ENCODE assay signal across 6 cellular contexts in the genomic region with DNA sequence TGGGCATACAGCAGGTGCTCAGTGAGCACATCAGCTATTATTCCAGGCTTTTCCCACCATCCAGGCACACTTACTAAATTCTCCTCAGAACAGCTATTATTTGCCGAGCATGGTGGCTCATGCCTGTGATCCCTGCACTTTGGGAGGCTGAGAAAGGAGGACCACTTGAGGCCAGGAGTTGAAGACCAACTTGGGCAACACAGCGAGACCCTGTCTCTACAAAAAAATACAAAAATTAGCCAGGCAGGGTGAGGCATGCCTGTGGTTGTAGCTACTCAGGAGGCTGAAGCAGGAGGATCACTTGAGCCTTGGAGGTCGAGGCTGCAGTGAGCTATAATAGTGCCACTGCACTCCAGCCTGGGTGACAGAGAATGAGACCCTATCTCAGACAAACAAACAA.
"Had no signal": no experiment of that assay in that cellular context is flagged by ENCODE, and none has a peak within 500 bp of the region (broad histone marks: within the 10 kb centered on the region; RNA-seq: fewer than 3 reads in every experiment).

No MANE protein-coding gene starts in this region.

- H3K27me3 Mint-ChIP-seq: IgD-negative memory B cell had no signal

- H3K9me3 Mint-ChIP-seq: IgD-negative memory B cell had no signal

- FAIRE-seq: HTR-8/SVneo had no signal

- H3K4me3 Mint-ChIP-seq: IgD-negative memory B cell had no signal

- H3K27ac ChIP-seq: HL-60 had no signal

- H3K27ac Mint-ChIP-seq: IgD-negative memory B cell had no signal

- H3K36me3 Mint-ChIP-seq: IgD-negative memory B cell had no signal

- DNase-seq: IMR-90, KBM-7, KG1 had no signal
